In the genomic region with DNA sequence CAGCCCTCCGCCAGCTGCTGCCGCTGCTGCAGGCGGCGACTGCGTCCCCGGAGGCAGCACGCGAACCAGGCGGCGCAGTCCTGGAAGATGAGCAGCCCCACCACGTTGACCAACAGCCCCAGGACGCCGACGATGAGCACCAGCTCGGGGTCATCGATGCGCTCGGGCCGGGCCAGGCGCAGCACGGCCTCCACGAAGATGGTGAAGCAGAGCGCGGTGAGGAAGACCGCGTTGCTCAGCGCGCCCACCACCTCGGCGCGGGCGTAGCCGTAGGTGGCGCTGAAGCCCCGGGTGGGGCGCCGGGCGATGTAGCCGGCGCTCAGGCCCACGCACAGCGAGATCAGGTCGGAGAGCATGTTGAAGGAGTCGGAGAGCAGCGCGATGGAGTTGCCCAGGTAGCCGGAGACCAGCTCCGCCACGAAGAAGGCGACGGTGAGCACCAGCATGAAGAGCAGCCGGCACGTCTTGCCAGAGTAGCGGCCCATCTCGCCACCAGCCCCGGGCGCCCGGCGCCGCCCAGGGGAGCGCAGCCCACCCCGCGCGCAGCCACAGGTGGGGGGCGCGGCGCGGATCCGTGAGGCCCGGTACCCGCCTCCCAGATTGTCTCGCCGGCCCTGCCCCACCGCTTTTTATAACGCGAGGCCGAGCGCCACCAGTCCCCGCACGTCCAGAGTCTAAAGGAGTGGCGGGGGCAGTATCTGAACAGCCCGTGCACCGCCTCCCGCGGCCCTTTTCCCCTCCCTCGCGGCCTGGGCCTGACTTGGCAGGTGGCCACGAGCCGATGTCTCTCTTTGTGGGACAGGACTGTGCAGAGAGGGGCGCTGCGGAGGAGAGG, we compare ENCODE assay signal across 1 cellular context.
TF ChIP-seq lines count a peak whose summit lies in the region.

Gene SLC30A10, minus strand, starts transcription at position 602 of the 835 bp plus-strand sequence. Its CDS starts 117 bp downstream, at position 485.

TF ChIP-seq in HepG2, 621 proteins besides CTCF, POLR2A, EP300 and RAD21 (continued from another document and continues in another):
- TF ChIP-seq, protein P1, sequence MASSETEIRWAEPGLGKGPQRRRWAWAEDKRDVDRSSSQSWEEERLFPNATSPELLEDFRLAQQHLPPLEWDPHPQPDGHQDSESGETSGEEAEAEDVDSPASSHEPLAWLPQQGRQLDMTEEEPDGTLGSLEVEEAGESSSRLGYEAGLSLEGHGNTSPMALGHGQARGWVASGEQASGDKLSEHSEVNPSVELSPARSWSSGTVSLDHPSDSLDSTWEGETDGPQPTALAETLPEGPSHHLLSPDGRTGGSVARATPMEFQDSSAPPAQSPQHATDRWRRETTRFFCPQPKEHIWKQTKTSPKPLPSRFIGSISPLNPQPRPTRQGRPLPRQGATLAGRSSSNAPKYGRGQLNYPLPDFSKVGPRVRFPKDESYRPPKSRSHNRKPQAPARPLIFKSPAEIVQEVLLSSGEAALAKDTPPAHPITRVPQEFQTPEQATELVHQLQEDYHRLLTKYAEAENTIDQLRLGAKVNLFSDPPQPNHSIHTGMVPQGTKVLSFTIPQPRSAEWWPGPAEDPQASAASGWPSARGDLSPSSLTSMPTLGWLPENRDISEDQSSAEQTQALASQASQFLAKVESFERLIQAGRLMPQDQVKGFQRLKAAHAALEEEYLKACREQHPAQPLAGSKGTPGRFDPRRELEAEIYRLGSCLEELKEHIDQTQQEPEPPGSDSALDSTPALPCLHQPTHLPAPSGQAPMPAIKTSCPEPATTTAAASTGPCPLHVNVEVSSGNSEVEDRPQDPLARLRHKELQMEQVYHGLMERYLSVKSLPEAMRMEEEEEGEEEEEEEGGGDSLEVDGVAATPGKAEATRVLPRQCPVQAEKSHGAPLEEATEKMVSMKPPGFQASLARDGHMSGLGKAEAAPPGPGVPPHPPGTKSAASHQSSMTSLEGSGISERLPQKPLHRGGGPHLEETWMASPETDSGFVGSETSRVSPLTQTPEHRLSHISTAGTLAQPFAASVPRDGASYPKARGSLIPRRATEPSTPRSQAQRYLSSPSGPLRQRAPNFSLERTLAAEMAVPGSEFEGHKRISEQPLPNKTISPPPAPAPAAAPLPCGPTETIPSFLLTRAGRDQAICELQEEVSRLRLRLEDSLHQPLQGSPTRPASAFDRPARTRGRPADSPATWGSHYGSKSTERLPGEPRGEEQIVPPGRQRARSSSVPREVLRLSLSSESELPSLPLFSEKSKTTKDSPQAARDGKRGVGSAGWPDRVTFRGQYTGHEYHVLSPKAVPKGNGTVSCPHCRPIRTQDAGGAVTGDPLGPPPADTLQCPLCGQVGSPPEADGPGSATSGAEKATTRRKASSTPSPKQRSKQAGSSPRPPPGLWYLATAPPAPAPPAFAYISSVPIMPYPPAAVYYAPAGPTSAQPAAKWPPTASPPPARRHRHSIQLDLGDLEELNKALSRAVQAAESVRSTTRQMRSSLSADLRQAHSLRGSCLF (CRISPR knock-in tag; IDR thresholded peaks at IDR 0.05; ENCODE audit: borderline replicate concordance): no peak
- TF ChIP-seq, protein P2, sequence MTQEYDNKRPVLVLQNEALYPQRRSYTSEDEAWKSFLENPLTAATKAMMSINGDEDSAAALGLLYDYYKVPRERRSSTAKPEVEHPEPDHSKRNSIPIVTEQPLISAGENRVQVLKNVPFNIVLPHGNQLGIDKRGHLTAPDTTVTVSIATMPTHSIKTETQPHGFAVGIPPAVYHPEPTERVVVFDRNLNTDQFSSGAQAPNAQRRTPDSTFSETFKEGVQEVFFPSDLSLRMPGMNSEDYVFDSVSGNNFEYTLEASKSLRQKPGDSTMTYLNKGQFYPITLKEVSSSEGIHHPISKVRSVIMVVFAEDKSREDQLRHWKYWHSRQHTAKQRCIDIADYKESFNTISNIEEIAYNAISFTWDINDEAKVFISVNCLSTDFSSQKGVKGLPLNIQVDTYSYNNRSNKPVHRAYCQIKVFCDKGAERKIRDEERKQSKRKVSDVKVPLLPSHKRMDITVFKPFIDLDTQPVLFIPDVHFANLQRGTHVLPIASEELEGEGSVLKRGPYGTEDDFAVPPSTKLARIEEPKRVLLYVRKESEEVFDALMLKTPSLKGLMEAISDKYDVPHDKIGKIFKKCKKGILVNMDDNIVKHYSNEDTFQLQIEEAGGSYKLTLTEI (CRISPR knock-in tag; conservative IDR thresholded peaks at IDR 0.05): no peak
- TF ChIP-seq GZF1 (CRISPR knock-in tag; IDR thresholded peaks at IDR 0.05) (0 out of 2 replicates have a peak, but pooled peaks have one; percentile 60), MLLT10 (CRISPR knock-in tag; IDR thresholded peaks at IDR 0.05) (no peak), TGIF2 (CRISPR knock-in tag; IDR thresholded peaks at IDR 0.05) (0 out of 2 replicates have a peak, but pooled peaks have one; percentile 25), ATF2 (CRISPR knock-in tag; IDR thresholded peaks at IDR 0.05) (no peak), ZNF766 (CRISPR knock-in tag; IDR thresholded peaks at IDR 0.05; ENCODE audit: borderline replicate concordance) (no peak), ZNF468 (CRISPR knock-in tag; IDR thresholded peaks at IDR 0.05) (0 out of 2 replicates have a peak, but pooled peaks have one; percentile 65), ZNF547 (CRISPR knock-in tag; IDR thresholded peaks at IDR 0.05) (no peak; the same call in 1 of the 2 replicates), ZNF136 (CRISPR knock-in tag; IDR thresholded peaks at IDR 0.05; ENCODE audit: low read depth) (no peak), PHF8 (CRISPR knock-in tag; IDR thresholded peaks at IDR 0.05) (peak; percentile 71), ZNF569 (CRISPR knock-in tag; IDR thresholded peaks at IDR 0.05; ENCODE audit: borderline replicate concordance) (no peak), ZSCAN20 (CRISPR knock-in tag; IDR thresholded peaks at IDR 0.05; ENCODE audit: borderline replicate concordance) (0 out of 2 replicates have a peak, but pooled peaks have one; percentile 64), SP4 (CRISPR knock-in tag; IDR thresholded peaks at IDR 0.05) (peak; percentile 71), CCDC6 (CRISPR knock-in tag; IDR thresholded peaks at IDR 0.05) (peak; percentile 88), JUN (CRISPR knock-in tag; IDR thresholded peaks at IDR 0.05) (no peak), ZNF292 (CRISPR knock-in tag; IDR thresholded peaks at IDR 0.05; ENCODE audit: borderline replicate concordance, low read depth) (no peak), ZZZ3 (CRISPR knock-in tag; IDR thresholded peaks at IDR 0.05; ENCODE audit: borderline replicate concordance) (no peak), ZNF354B (CRISPR knock-in tag; IDR thresholded peaks at IDR 0.05) (peak; percentile 61; the same call in 1 of the 2 replicates), ZBTB42 (CRISPR knock-in tag; IDR thresholded peaks at IDR 0.05) (no peak; the same call in 1 of the 2 replicates), ZNF512B (CRISPR knock-in tag; IDR thresholded peaks at IDR 0.05; ENCODE audit: borderline replicate concordance) (no peak), ZNF614 (CRISPR knock-in tag; IDR thresholded peaks at IDR 0.05; ENCODE audit: borderline replicate concordance) (no peak), FOXM1 (CRISPR knock-in tag; IDR thresholded peaks at IDR 0.05) (no peak), KLF9 (CRISPR knock-in tag; IDR thresholded peaks at IDR 0.05; ENCODE audit: low read depth) (peak; percentile 79), KDM2A (CRISPR knock-in tag; IDR thresholded peaks at IDR 0.05; ENCODE audit: borderline replicate concordance, low read depth) (peak; percentile 53; the same call in 1 of the 2 replicates), REL (CRISPR knock-in tag; conservative IDR thresholded peaks at IDR 0.05) (no peak), MAFK (conservative IDR thresholded peaks at IDR 0.05 in 1 of 2, IDR thresholded peaks at IDR 0.05 in 1 of 2; ENCODE audit: low read length in 2 of 2) (no peak), CEBPB (IDR thresholded peaks at IDR 0.05; ENCODE audit: borderline replicate concordance, low read depth, low read length) (no peak), MAF1 (CRISPR knock-in tag; IDR thresholded peaks at IDR 0.05; ENCODE audit: borderline replicate concordance) (no peak), ZNF564 (CRISPR knock-in tag; IDR thresholded peaks at IDR 0.05) (peak; percentile 62; the same call in 1 of the 2 replicates), ZNF570 (CRISPR knock-in tag; IDR thresholded peaks at IDR 0.05; ENCODE audit: borderline replicate concordance) (0 out of 2 replicates have a peak, but pooled peaks have one; percentile 29), HOXA3 (CRISPR knock-in tag; IDR thresholded peaks at IDR 0.05) (0 out of 2 replicates have a peak, but pooled peaks have one; percentile 49), SIX4 (CRISPR knock-in tag; IDR thresholded peaks at IDR 0.05) (no peak), ZFP36L2 (CRISPR knock-in tag; IDR thresholded peaks at IDR 0.05) (no peak), RBM39 (IDR thresholded peaks at IDR 0.05; ENCODE audit: low read depth, low read length, poor library complexity, severe bottlenecking) (no peak), ZNF772 (CRISPR knock-in tag; IDR thresholded peaks at IDR 0.05) (0 out of 2 replicates have a peak, but pooled peaks have one; percentile 17), TRIM24 (CRISPR knock-in tag; IDR thresholded peaks at IDR 0.05) (no peak), YEATS2 (CRISPR knock-in tag; IDR thresholded peaks at IDR 0.05; ENCODE audit: borderline replicate concordance) (no peak), BORCS8-MEF2B (CRISPR knock-in tag; IDR thresholded peaks at IDR 0.05) (peak; percentile 68), FOXC1 (CRISPR knock-in tag; IDR thresholded peaks at IDR 0.05; ENCODE audit: borderline replicate concordance) (no peak; the same call in 1 of the 2 replicates)
- TF ChIP-seq, protein P3, sequence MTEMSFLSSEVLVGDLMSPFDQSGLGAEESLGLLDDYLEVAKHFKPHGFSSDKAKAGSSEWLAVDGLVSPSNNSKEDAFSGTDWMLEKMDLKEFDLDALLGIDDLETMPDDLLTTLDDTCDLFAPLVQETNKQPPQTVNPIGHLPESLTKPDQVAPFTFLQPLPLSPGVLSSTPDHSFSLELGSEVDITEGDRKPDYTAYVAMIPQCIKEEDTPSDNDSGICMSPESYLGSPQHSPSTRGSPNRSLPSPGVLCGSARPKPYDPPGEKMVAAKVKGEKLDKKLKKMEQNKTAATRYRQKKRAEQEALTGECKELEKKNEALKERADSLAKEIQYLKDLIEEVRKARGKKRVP (CRISPR knock-in tag; IDR thresholded peaks at IDR 0.05): peak in 1 of 2 experiments; percentile 58; a peak in 2 of 4 replicates
- TF ChIP-seq, protein P4, sequence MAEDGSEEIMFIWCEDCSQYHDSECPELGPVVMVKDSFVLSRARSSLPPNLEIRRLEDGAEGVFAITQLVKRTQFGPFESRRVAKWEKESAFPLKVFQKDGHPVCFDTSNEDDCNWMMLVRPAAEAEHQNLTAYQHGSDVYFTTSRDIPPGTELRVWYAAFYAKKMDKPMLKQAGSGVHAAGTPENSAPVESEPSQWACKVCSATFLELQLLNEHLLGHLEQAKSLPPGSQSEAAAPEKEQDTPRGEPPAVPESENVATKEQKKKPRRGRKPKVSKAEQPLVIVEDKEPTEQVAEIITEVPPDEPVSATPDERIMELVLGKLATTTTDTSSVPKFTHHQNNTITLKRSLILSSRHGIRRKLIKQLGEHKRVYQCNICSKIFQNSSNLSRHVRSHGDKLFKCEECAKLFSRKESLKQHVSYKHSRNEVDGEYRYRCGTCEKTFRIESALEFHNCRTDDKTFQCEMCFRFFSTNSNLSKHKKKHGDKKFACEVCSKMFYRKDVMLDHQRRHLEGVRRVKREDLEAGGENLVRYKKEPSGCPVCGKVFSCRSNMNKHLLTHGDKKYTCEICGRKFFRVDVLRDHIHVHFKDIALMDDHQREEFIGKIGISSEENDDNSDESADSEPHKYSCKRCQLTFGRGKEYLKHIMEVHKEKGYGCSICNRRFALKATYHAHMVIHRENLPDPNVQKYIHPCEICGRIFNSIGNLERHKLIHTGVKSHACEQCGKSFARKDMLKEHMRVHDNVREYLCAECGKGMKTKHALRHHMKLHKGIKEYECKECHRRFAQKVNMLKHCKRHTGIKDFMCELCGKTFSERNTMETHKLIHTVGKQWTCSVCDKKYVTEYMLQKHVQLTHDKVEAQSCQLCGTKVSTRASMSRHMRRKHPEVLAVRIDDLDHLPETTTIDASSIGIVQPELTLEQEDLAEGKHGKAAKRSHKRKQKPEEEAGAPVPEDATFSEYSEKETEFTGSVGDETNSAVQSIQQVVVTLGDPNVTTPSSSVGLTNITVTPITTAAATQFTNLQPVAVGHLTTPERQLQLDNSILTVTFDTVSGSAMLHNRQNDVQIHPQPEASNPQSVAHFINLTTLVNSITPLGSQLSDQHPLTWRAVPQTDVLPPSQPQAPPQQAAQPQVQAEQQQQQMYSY (CRISPR knock-in tag; IDR thresholded peaks at IDR 0.05): no peak
- TF ChIP-seq, protein P5, sequence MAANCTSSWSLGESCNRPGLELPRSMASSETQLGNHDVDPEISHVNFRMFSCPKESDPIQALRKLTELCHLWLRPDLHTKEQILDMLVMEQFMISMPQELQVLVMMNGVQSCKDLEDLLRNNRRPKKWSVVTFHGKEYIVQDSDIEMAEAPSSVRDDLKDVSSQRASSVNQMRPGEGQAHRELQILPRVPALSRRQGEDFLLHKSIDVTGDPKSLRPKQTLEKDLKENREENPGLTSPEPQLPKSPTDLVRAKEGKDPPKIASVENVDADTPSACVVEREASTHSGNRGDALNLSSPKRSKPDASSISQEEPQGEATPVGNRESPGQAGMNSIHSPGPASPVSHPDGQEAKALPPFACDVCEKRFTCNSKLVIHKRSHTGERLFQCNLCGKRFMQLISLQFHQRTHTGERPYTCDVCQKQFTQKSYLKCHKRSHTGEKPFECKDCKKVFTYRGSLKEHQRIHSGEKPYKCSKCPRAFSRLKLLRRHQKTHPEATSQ (CRISPR knock-in tag; IDR thresholded peaks at IDR 0.05; ENCODE audit: borderline replicate concordance): 0 out of 2 replicates have a peak, but pooled peaks have one; percentile 52
